In the genomic region with DNA sequence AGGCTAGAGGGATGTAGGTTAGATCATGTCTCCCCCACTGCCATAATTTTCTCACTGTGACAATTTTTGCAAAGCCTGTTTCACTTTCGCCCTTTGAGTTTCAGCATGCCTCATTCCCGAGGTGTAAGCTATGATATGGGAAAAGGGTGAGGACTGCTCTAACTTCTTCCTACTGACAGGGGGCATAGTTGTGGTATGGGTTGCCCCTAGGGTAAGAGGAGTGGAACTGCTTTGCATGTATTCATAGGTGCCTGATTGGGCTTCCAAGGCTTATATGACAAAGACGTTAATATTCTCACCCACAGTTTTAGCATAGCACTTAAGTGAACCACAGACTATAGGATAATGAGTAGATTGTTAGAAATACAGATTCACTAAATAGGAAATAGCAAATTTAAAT, we compare ENCODE assay signal across 30 cellular contexts.
"Had no signal": no experiment of that assay in that cellular context is flagged by ENCODE, and none has a peak within 500 bp of the region (broad histone marks: within the 10 kb centered on the region; RNA-seq: fewer than 3 reads in every experiment).

No MANE protein-coding gene starts in this region.

- H3K9me3 ChIP-seq: pancreas, prostate gland, thyroid gland had no signal

- H3K27ac ChIP-seq: epithelial cell of prostate, esophagus squamous epithelium, heart right ventricle, pancreas, prostate gland, thyroid gland, upper lobe of left lung had no signal

- H3K4me3 ChIP-seq: esophagus squamous epithelium, heart right ventricle, pancreas, prostate gland, smooth muscle cell, thyroid gland, upper lobe of left lung had no signal

- H3K4me1 Mint-ChIP-seq: activated B cell treated with CpG ODN at 0.5 μM for 24 hours; central memory CD8-positive, alpha-beta T cell; naive thymus-derived CD4-positive, alpha-beta T cell; stimulated activated memory B cell treated with anti-CD40 and anti-IgM and Interleukin-4, amounts not matched to agents 10 μg/mL and 1 μg/mL and 100 μg/mL, for 72 hours; stimulated activated naive CD8-positive, alpha-beta T cell treated with anti-CD3 and anti-CD28 coated beads, Interleukin-15, amount 100 ng/mL, for 72 hours had no signal

- H3K27me3 ChIP-seq: esophagus squamous epithelium, heart right ventricle, pancreas, thyroid gland, upper lobe of left lung had no signal

- H3K4me1 ChIP-seq: esophagus squamous epithelium, heart right ventricle, pancreas, prostate gland, thyroid gland, upper lobe of left lung had no signal

- H3K27ac Mint-ChIP-seq: activated B cell treated with CpG ODN at 0.5 μM for 24 hours; activated CD8-positive, alpha-beta T cell treated with anti-CD3 and anti-CD28 coated beads for 36 hours; activated naive CD4-positive, alpha-beta T cell treated with anti-CD3 and anti-CD28 coated beads, Interleukin-2, amount 50 U/mL, for 72 hours; activated T-cell treated with anti-CD3 and anti-CD28 coated beads, Interleukin-2, amount 50 U/mL, for 72 hours; naive thymus-derived CD4-positive, alpha-beta T cell; stimulated activated memory B cell treated with anti-CD40 and anti-IgM and Interleukin-4, amounts not matched to agents 10 μg/mL and 1 μg/mL and 100 μg/mL, for 72 hours; stimulated activated naive CD8-positive, alpha-beta T cell treated with anti-CD3 and anti-CD28 coated beads, Interleukin-15, amount 100 ng/mL, for 72 hours had no signal

- H3K4me3 Mint-ChIP-seq: activated B cell treated with CpG ODN at 0.5 μM for 24 hours; activated CD8-positive, alpha-beta T cell treated with anti-CD3 and anti-CD28 coated beads for 36 hours; activated T-cell treated with anti-CD3 and anti-CD28 coated beads, Interleukin-2, amount 50 U/mL, for 72 hours; central memory CD8-positive, alpha-beta T cell; stimulated activated memory B cell treated with anti-CD40 and anti-IgM and Interleukin-4, amounts not matched to agents 10 μg/mL and 1 μg/mL and 100 μg/mL, for 72 hours; stimulated activated naive CD8-positive, alpha-beta T cell treated with anti-CD3 and anti-CD28 coated beads, Interleukin-15, amount 100 ng/mL, for 72 hours had no signal

- FAIRE-seq: bronchial epithelial cell, colon, endometrium, pancreas had no signal

- H3K36me3 ChIP-seq: prostate gland had no signal

- ATAC-seq: activated CD8-positive, alpha-beta T cell treated with anti-CD3 and anti-CD28 coated beads for 36 hours; activated naive CD4-positive, alpha-beta T cell treated with anti-CD3 and anti-CD28 coated beads, Interleukin-2, amount 50 U/mL, for 72 hours; activated T-cell treated with anti-CD3 and anti-CD28 coated beads, Interleukin-2, amount 50 U/mL, for 72 hours; heart right ventricle; naive thymus-derived CD4-positive, alpha-beta T cell; pancreas; stimulated activated memory B cell treated with anti-CD40 and anti-IgM and Interleukin-4, amounts not matched to agents 10 μg/mL and 1 μg/mL and 100 μg/mL, for 72 hours; stimulated activated naive CD8-positive, alpha-beta T cell treated with anti-CD3 and anti-CD28 coated beads, Interleukin-15, amount 100 ng/mL, for 72 hours had no signal

- H3K27me3 Mint-ChIP-seq: activated B cell treated with CpG ODN at 0.5 μM for 24 hours; activated CD8-positive, alpha-beta T cell treated with anti-CD3 and anti-CD28 coated beads for 36 hours; central memory CD8-positive, alpha-beta T cell; naive thymus-derived CD4-positive, alpha-beta T cell; stimulated activated memory B cell treated with anti-CD40 and anti-IgM and Interleukin-4, amounts not matched to agents 10 μg/mL and 1 μg/mL and 100 μg/mL, for 72 hours; stimulated activated naive CD8-positive, alpha-beta T cell treated with anti-CD3 and anti-CD28 coated beads, Interleukin-15, amount 100 ng/mL, for 72 hours had no signal

- H3K4me2 ChIP-seq: smooth muscle cell had no signal

- DNase-seq: activated B cell treated with CpG ODN at 0.5 μM for 24 hours; activated CD4-positive, alpha-beta T cell treated with anti-CD3 and anti-CD28 coated beads, Interleukin-2, amount 50 U/mL, for 1 hour; activated CD8-positive, alpha-beta T cell treated with anti-CD3 and anti-CD28 coated beads for 36 hours; activated naive CD4-positive, alpha-beta T cell; activated T-cell treated with anti-CD3 and anti-CD28 coated beads, Interleukin-2, amount 50 U/mL, for 72 hours; effector CD4-positive, alpha-beta T cell; esophagus squamous epithelium; foreskin melanocyte; heart right ventricle; midbrain; naive thymus-derived CD4-positive, alpha-beta T cell; pancreas; retina; stimulated activated CD4-positive, alpha-beta T cell treated with anti-CD3 and anti-CD28 coated beads, Interleukin-1b, Interleukin-23, amount 100 ng/mL, for 48 hours; stimulated activated CD4-positive, alpha-beta T cell treated with anti-CD3 and anti-CD28 coated beads, Interleukin-4, amount 100 ng/mL, for 4 hours; stimulated activated CD8-positive, alpha-beta memory T cell treated with anti-CD3 and anti-CD28 coated beads, Interleukin-4, amount 100 ng/mL, for 48 hours; stimulated activated naive CD8-positive, alpha-beta T cell treated with anti-CD3 and anti-CD28 coated beads, Interleukin-15, amount 100 ng/mL, for 72 hours; substantia nigra; T1000; thyroid gland; upper lobe of left lung had no signal
